In genomic region chr15:74365619-74366445, GRCh38 we compare ENCODE assay signal across 1 cellular context.
TF ChIP-seq lines count a peak whose summit lies in the region.

No MANE protein-coding gene starts in this region.

TF ChIP-seq in H1, 55 proteins besides CTCF, POLR2A, EP300 and RAD21 (continued from another document):
- TF ChIP-seq E2F6 (IDR thresholded peaks at IDR 0.05) = peak; percentile 40; the same call in 1 of the 2 replicates
- no peak for TF ChIP-seq SP1 (IDR thresholded peaks at IDR 0.05; ENCODE audit: low read depth, low read length)
- TF ChIP-seq RBBP5 (IDR thresholded peaks at IDR 0.05; ENCODE audit: borderline replicate concordance, low read depth, low read length) = 0 out of 2 replicates have a peak, but pooled peaks have one; percentile 33
- no peak for TF ChIP-seq RNF2 (IDR thresholded peaks at IDR 0.05; ENCODE audit: borderline replicate concordance, low read depth, low read length, missing control alignments, poor library complexity, severe bottlenecking)
- TF ChIP-seq FOSL1 (IDR thresholded peaks at IDR 0.05; ENCODE audit: insufficient read depth, low read depth, low read length) = no peak
- peak; percentile 73 for TF ChIP-seq KDM4A (IDR thresholded peaks at IDR 0.05; ENCODE audit: low read depth, low read length, severe bottlenecking)
- TF ChIP-seq SAP30 (IDR thresholded peaks at IDR 0.05; ENCODE audit: insufficient read depth, insufficient replicate concordance, low read length) = no peak
- TF ChIP-seq GABPA (IDR thresholded peaks at IDR 0.05; ENCODE audit: borderline replicate concordance, insufficient read depth, low read length) = no peak
- peak; percentile 29; the same call in 1 of the 2 replicates for TF ChIP-seq TEAD4 (IDR thresholded peaks at IDR 0.05; ENCODE audit: low read depth, low read length)
- peak; percentile 58 for TF ChIP-seq ASH2L (IDR thresholded peaks at IDR 0.05; ENCODE audit: low read length)
- peak; percentile 65 for TF ChIP-seq TAF1 (IDR thresholded peaks at IDR 0.05; ENCODE audit: low read depth, low read length)
- TF ChIP-seq POLR2AphosphoS5 (IDR thresholded peaks at IDR 0.05; ENCODE audit: low read depth, low read length) = peak; percentile 68
- TF ChIP-seq GTF2F1 (IDR thresholded peaks at IDR 0.05; ENCODE audit: borderline replicate concordance, low read depth, low read length) = no peak
- TF ChIP-seq BCL11A (IDR thresholded peaks at IDR 0.05; ENCODE audit: low read depth in 2 of 2, low read length in 2 of 2) = no peak
- no peak for TF ChIP-seq CBX8 (IDR thresholded peaks at IDR 0.05; ENCODE audit: borderline replicate concordance, low read depth, low read length)
- TF ChIP-seq SUZ12 (IDR thresholded peaks at IDR 0.05; ENCODE audit: low read length) = 0 out of 2 replicates have a peak, but pooled peaks have one; percentile 39
- no peak for TF ChIP-seq ZNF274 (IDR thresholded peaks at IDR 0.05; ENCODE audit: borderline replicate concordance, extremely low read depth, low read length)
- TF ChIP-seq HDAC6 (IDR thresholded peaks at IDR 0.05; ENCODE audit: low read depth, low read length) = no peak
- no peak for TF ChIP-seq SIX5 (IDR thresholded peaks at IDR 0.05; ENCODE audit: low read depth, low read length)
- TF ChIP-seq TBP (IDR thresholded peaks at IDR 0.05; ENCODE audit: low read depth, low read length) = peak; percentile 55; the same call in 1 of the 2 replicates
- no peak for TF ChIP-seq CBX5 (IDR thresholded peaks at IDR 0.05; ENCODE audit: low read depth, low read length)
- TF ChIP-seq CTBP2 (IDR thresholded peaks at IDR 0.05; ENCODE audit: borderline replicate concordance, insufficient read depth, insufficient read length, low read length) = no peak
- TF ChIP-seq PHF8 (conservative IDR thresholded peaks at IDR 0.05; ENCODE audit: low read depth, low read length) = peak; percentile 62
- TF ChIP-seq TAF7 (optimal IDR thresholded peaks at IDR 0.05; ENCODE audit: borderline replicate concordance, low read depth, low read length) = no peak
- TF ChIP-seq YY1 (IDR thresholded peaks at IDR 0.05; ENCODE audit: low read depth, low read length) = no peak
